24 cellular contexts compared by ENCODE assay signal in the genomic region with DNA sequence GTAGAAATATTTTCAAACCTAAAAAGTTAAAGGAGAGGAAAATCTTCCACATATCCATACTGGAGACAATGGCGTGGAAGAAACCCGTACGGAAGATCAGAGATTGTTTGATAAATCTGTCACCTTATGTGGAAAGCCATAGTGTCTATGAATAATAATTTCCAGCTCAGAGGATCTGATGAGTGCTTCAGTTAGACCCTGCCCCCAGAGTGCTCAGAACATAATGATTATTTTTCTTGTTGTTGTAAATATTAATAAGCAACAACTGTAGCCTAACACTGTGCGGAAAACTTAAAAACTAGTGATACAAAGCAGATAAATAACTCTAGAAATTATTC.
DNase-seq lines count a peak whose midpoint lies in the region; ATAC-seq and TF ChIP-seq lines count a peak whose summit lies in the region.
"Had no signal": no experiment of that assay in that cellular context is flagged by ENCODE, and none has a peak within 500 bp of the region (broad histone marks: within the 10 kb centered on the region; RNA-seq: fewer than 3 reads in every experiment).

No MANE protein-coding gene starts in this region.

- no peak overlapping the region for H3K27ac Mint-ChIP-seq in GM23338
- H3K27ac Mint-ChIP-seq in progenitor cell of endocrine pancreas, result peak overlapping the region; percentile 58
- H3K27ac Mint-ChIP-seq: activated B cell treated with CpG ODN at 0.5 μM for 24 hours; activated CD4-positive, alpha-beta memory T cell treated with anti-CD3 and anti-CD28 coated beads for 36 hours; CD8-positive, alpha-beta T cell; effector memory CD8-positive, alpha-beta T cell had no signal

- H3K4me3 Mint-ChIP-seq in GM23338 (no peak overlapping the region), progenitor cell of endocrine pancreas (ENCODE audit: low read depth) (no peak overlapping the region)
- H3K4me3 Mint-ChIP-seq: activated B cell treated with CpG ODN at 0.5 μM for 24 hours; activated CD4-positive, alpha-beta memory T cell treated with anti-CD3 and anti-CD28 coated beads for 36 hours; CD8-positive, alpha-beta T cell; effector memory CD8-positive, alpha-beta T cell; naive thymus-derived CD4-positive, alpha-beta T cell had no signal

- ATAC-seq in GM23338 (no peak), RWPE2 (ENCODE audit: low read depth) (peak; percentile 36), GM21515 (IDR thresholded peaks at IDR 0.05; ENCODE audit: unreplicated experiment) (no peak)
- ATAC-seq: CD8-positive, alpha-beta T cell; effector memory CD8-positive, alpha-beta T cell; naive thymus-derived CD4-positive, alpha-beta T cell had no signal

- H3K27ac ChIP-seq in GM23338 (ENCODE audit: low read depth) (no peak overlapping the region), RWPE2 (ENCODE audit: poor library complexity, severe bottlenecking) (peak overlapping the region; percentile 45), fibroblast of lung (ENCODE audit: insufficient read depth, low read length) (no peak overlapping the region)
- H3K27ac ChIP-seq: suprapubic skin had no signal

- H3K27me3 ChIP-seq in GM23338 (ENCODE audit: insufficient read depth) (no peaks in the 10 kb centered on the region), RWPE2 (ENCODE audit: insufficient read depth, poor library complexity, severe bottlenecking) (no peaks in the 10 kb centered on the region), fibroblast of lung (ENCODE audit: control insufficient read depth, insufficient read depth, low read length) (no peaks in the 10 kb centered on the region)
- H3K27me3 ChIP-seq: heart right ventricle, suprapubic skin had no signal

- H3K4me3 ChIP-seq in GM23338 (no peak overlapping the region), RWPE2 (ENCODE audit: severe bottlenecking) (no peak overlapping the region), fibroblast of lung (replicated peaks in 1 of 4; ENCODE audit: control extremely low read depth in 1 of 4, insufficient read depth in 1 of 4, low read depth in 3 of 4, low read length in 4 of 4) (no peak overlapping the region)
- H3K4me3 ChIP-seq: heart right ventricle, lung, suprapubic skin had no signal

- H3K9me3 Mint-ChIP-seq in GM23338, result no peaks in the 10 kb centered on the region
- no peaks in the 10 kb centered on the region for H3K9me3 Mint-ChIP-seq in progenitor cell of endocrine pancreas (ENCODE audit: low read depth)
- H3K9me3 Mint-ChIP-seq: activated B cell treated with CpG ODN at 0.5 μM for 24 hours; activated CD4-positive, alpha-beta memory T cell treated with anti-CD3 and anti-CD28 coated beads for 36 hours; CD8-positive, alpha-beta T cell; effector memory CD8-positive, alpha-beta T cell; naive thymus-derived CD4-positive, alpha-beta T cell had no signal

- no peaks in the 10 kb centered on the region for H3K9me2 ChIP-seq in GM23338 (ENCODE audit: insufficient read depth)

- H3K4me1 ChIP-seq in GM23338 (ENCODE audit: insufficient read depth), result peaks cover 10% of the 10 kb centered on the region
- peaks cover 17% of the 10 kb centered on the region for H3K4me1 ChIP-seq in RWPE2 (ENCODE audit: insufficient read depth, poor library complexity, severe bottlenecking)
- H3K4me1 ChIP-seq in fibroblast of lung (ENCODE audit: control insufficient read depth, extremely low read depth, insufficient read depth, low read length), result peaks cover 3% of the 10 kb centered on the region

- H2AFZ ChIP-seq in GM23338 (no peak overlapping the region), fibroblast of lung (ENCODE audit: low read length) (no peak overlapping the region)

- H3K79me2 ChIP-seq in GM23338 (replicated peaks; ENCODE audit: insufficient read depth), result no peaks in the 10 kb centered on the region
- H3K79me2 ChIP-seq in fibroblast of lung (ENCODE audit: control insufficient read depth, insufficient read depth, low read length), result no peaks in the 10 kb centered on the region

- H3K9me3 ChIP-seq in RWPE2 (ENCODE audit: severe bottlenecking), result no peaks in the 10 kb centered on the region
- H3K9me3 ChIP-seq in fibroblast of lung (ENCODE audit: control insufficient read depth, insufficient read depth, low read depth, low read length), result no peaks in the 10 kb centered on the region
- H3K9me3 ChIP-seq: heart right ventricle, suprapubic skin had no signal

- no peaks in the 10 kb centered on the region for H3K27me3 Mint-ChIP-seq in GM23338 (ENCODE audit: insufficient read depth, low read depth, poor library complexity)
- no peaks in the 10 kb centered on the region for H3K27me3 Mint-ChIP-seq in progenitor cell of endocrine pancreas
- H3K27me3 Mint-ChIP-seq: activated B cell treated with CpG ODN at 0.5 μM for 24 hours; activated CD4-positive, alpha-beta memory T cell treated with anti-CD3 and anti-CD28 coated beads for 36 hours; effector memory CD8-positive, alpha-beta T cell; naive thymus-derived CD4-positive, alpha-beta T cell had no signal

- H3K4me2 ChIP-seq in GM23338 (0 out of 2 replicates have a peak overlapping the region, but pooled peaks have one; percentile 10), fibroblast of lung (ENCODE audit: extremely low read depth, insufficient read depth, low read length) (peak overlapping the region; percentile 6)

- DNase-seq in GM23338 (ENCODE audit: low spot score), result no peak
- no peak for DNase-seq in RWPE2 (ENCODE audit: low spot score)
- no peak for DNase-seq in fibroblast of lung (ENCODE audit: low read depth in 2 of 2)
- DNase-seq in progenitor cell of endocrine pancreas (ENCODE audit: low spot score, unreplicated experiment), result no peak
- no peak for DNase-seq in activated effector memory CD4-positive, alpha-beta T cell treated with Interleukin-2 at 50 U/mL for 16 hours
- no peak for DNase-seq in dermis blood vessel endothelial cell
- DNase-seq in NOMO-1 treated with DMSO at 0.1 percent for 48 hours (lab: John Stamatoyannopoulos, UW; ENCODE audit: unreplicated experiment), result no peak
- DNase-seq: activated B cell treated with CpG ODN at 0.5 μM for 24 hours; activated CD4-positive, alpha-beta memory T cell treated with anti-CD3 and anti-CD28 coated beads for 36 hours; activated naive CD4-positive, alpha-beta T cell; activated T-cell treated with anti-CD3 and anti-CD28 coated beads for 4 hours; CD8-positive, alpha-beta T cell; DND-41; effector memory CD8-positive, alpha-beta T cell; heart right ventricle; Kasumi-1; naive thymus-derived CD4-positive, alpha-beta T cell; NCI-H1092 treated with DMSO at 0.1 percent for 48 hours; NCI-H748 treated with DMSO at 0.1 percent for 48 hours; OCI-M1; stimulated activated CD4-positive, alpha-beta T cell treated with anti-CD3 and anti-CD28 coated beads, Interleukin-12 subunit alpha, Interleukin-12 subunit beta, amount 100 ng/mL, for 4 hours had no signal

- H4K20me1 ChIP-seq in GM23338 (replicated peaks; ENCODE audit: insufficient read depth) (no peaks in the 10 kb centered on the region), fibroblast of lung (ENCODE audit: control insufficient read depth, extremely low read depth, insufficient read depth, low read length) (no peaks in the 10 kb centered on the region)

- H3K36me3 ChIP-seq in GM23338 (ENCODE audit: insufficient read depth) (no peaks in the 10 kb centered on the region), RWPE2 (ENCODE audit: low read depth) (no peaks in the 10 kb centered on the region), fibroblast of lung (ENCODE audit: control insufficient read depth, insufficient read depth, low read length) (no peaks in the 10 kb centered on the region)
- H3K36me3 ChIP-seq: heart right ventricle, suprapubic skin had no signal

- H3K4me1 Mint-ChIP-seq in GM23338 (peaks cover 28% of the 10 kb centered on the region), progenitor cell of endocrine pancreas (ENCODE audit: low read depth) (peaks cover 25% of the 10 kb centered on the region)

- no peaks in the 10 kb centered on the region for H3F3A ChIP-seq in GM23338 (replicated peaks; ENCODE audit: low read depth)

- H3K36me3 Mint-ChIP-seq in GM23338 (ENCODE audit: low read depth), result no peaks in the 10 kb centered on the region
- H3K36me3 Mint-ChIP-seq in progenitor cell of endocrine pancreas (ENCODE audit: insufficient read depth), result no peaks in the 10 kb centered on the region
- H3K36me3 Mint-ChIP-seq: activated CD4-positive, alpha-beta memory T cell treated with anti-CD3 and anti-CD28 coated beads for 36 hours; CD8-positive, alpha-beta T cell had no signal

- TF ChIP-seq CTCF in GM23338 (conservative IDR thresholded peaks at IDR 0.05; ENCODE audit: low read depth in 2 of 2) (no peak), RWPE2 (IDR thresholded peaks at IDR 0.05; ENCODE audit: poor library complexity, severe bottlenecking) (no peak), fibroblast of lung (conservative IDR thresholded peaks at IDR 0.05 in 1 of 2, IDR thresholded peaks at IDR 0.05 in 1 of 2; ENCODE audit: low read depth in 1 of 2, low read length in 2 of 2) (no peak), progenitor cell of endocrine pancreas (IDR thresholded peaks at IDR 0.05; ENCODE audit: unreplicated experiment) (no peak)

- no peak overlapping the region for H3K9ac ChIP-seq in fibroblast of lung (ENCODE audit: insufficient read depth, low read length)

TF ChIP-seq in GM23338, 12 proteins besides CTCF, POLR2A, EP300 and RAD21 (continues in another document):
- TF ChIP-seq STAT1 (IDR thresholded peaks at IDR 0.05; ENCODE audit: unreplicated experiment) (no peak), NANOG (IDR thresholded peaks at IDR 0.05; ENCODE audit: borderline replicate concordance) (no peak)
